21 cellular contexts compared by ENCODE assay signal in genomic region chr9:68540712-68541535, GRCh38. TPM values are rescaled to one million over a fixed set of nuclear protein-coding genes. Genes with fewer than 3 reads are reported as not detected.
A peak's percentile ranks its signal among the peaks of the same experiment; 100 is the strongest.
DNase-seq lines count a peak whose midpoint lies in the region; ATAC-seq and TF ChIP-seq lines count a peak whose summit lies in the region.
"Had no signal": no experiment of that assay in that cellular context is flagged by ENCODE, and none has a peak within 500 bp of the region (broad histone marks: within the 10 kb centered on the region; RNA-seq: fewer than 3 reads in every experiment).

TSS of gene TMEM252 (minus strand) at chr9:68540883. CDS start at chr9:68540814, 69 bp downstream.

- BruUV-seq in PC-3 (replicated peaks; lab: Mats Ljungman, UMichigan): no TSS peak

- H3K9me3 ChIP-seq in SJCRH30 (replicated peaks): no peaks in the 10 kb centered on the region; the same call in 1 of the 2 replicates
- no peaks in the 10 kb centered on the region for H3K9me3 ChIP-seq in esophagus muscularis mucosa
- H3K9me3 ChIP-seq in mucosa of rectum (ENCODE audit: control insufficient read depth in 2 of 2, low read length in 2 of 2): no peaks in the 10 kb centered on the region
- no peaks in the 10 kb centered on the region for H3K9me3 ChIP-seq in stomach smooth muscle (ENCODE audit: control insufficient read depth in 2 of 2, low read length in 2 of 2)
- H3K9me3 ChIP-seq in PC-3 (ENCODE audit: low read length): no peaks in the 10 kb centered on the region
- H3K9me3 ChIP-seq: lower lobe of right lung, pancreas had no signal

- H2AFZ ChIP-seq in PC-3 (ENCODE audit: low read length): no peak within 1 kb of the TSS

- no peaks in the 10 kb centered on the region for H3K79me2 ChIP-seq in PC-3 (ENCODE audit: low read length)

- CTCF ChIA-PET in PC-3 (lab: Charles Lee): no interaction called here

- DNase-seq in SJCRH30 (peak; percentile 76 to 93), esophagus muscularis mucosa (ENCODE audit: extremely low spot score) (no peak), NCI-H1417 treated with DMSO at 0.1 percent for 48 hours (lab: John Stamatoyannopoulos, UW) (no peak), PC-3 (no peak)
- DNase-seq in effector CD8-positive, alpha-beta T cell (lab: John Stamatoyannopoulos, UW): no peak
- DNase-seq: activated CD4-positive, alpha-beta T cell treated with anti-CD3 and anti-CD28 coated beads for 36 hours; AML-193; brain microvascular endothelial cell; lower lobe of right lung; naive thymus-derived CD4-positive, alpha-beta T cell; NCI-H1048; NCI-H524 treated with DMSO at 0.1 percent for 48 hours; pancreas; stimulated activated CD4-positive, alpha-beta T cell treated with anti-CD3 and anti-CD28 coated beads, Interleukin-4, amount 100 ng/mL, for 4 hours; SW 1271 had no signal

- no peak for TF ChIP-seq EP300 in esophagus muscularis mucosa (IDR thresholded peaks at IDR 0.05)

- H3K27me3 ChIP-seq in SJCRH30 (no peaks in the 10 kb centered on the region), esophagus muscularis mucosa (no peaks in the 10 kb centered on the region), mucosa of rectum (ENCODE audit: control insufficient read depth in 2 of 2, insufficient read depth in 2 of 2, low read length in 2 of 2) (no peaks in the 10 kb centered on the region), stomach smooth muscle (ENCODE audit: control insufficient read depth in 1 of 2, insufficient read depth in 2 of 2, low read length in 2 of 2) (no peaks in the 10 kb centered on the region), PC-3 (ENCODE audit: low read length) (no peaks in the 10 kb centered on the region)
- H3K27me3 ChIP-seq: brain microvascular endothelial cell, pancreas had no signal

- H3K9ac ChIP-seq in mucosa of rectum (ENCODE audit: low read depth in 1 of 2, low read length in 2 of 2): no peak within 1 kb of the TSS
- peak within 1 kb of the TSS; percentile 34 to 51 for H3K9ac ChIP-seq in stomach smooth muscle (ENCODE audit: low read length in 2 of 2)
- no peak within 1 kb of the TSS for H3K9ac ChIP-seq in PC-3 (ENCODE audit: low read length)
- H3K9ac ChIP-seq: KMS-11 had no signal

- WGBS in esophagus muscularis mucosa: 36% methylated on average over 8 of the region's 8 CpGs

- no peaks in the 10 kb centered on the region for H3K36me3 ChIP-seq in SJCRH30
- no peaks in the 10 kb centered on the region for H3K36me3 ChIP-seq in esophagus muscularis mucosa
- no peaks in the 10 kb centered on the region for H3K36me3 ChIP-seq in mucosa of rectum (ENCODE audit: control insufficient read depth in 2 of 2, insufficient read depth in 2 of 2, low read length in 2 of 2)
- H3K36me3 ChIP-seq in stomach smooth muscle (ENCODE audit: control insufficient read depth in 2 of 2, insufficient read depth in 2 of 2, low read length in 2 of 2): no peaks in the 10 kb centered on the region
- H3K36me3 ChIP-seq in PC-3 (ENCODE audit: low read depth, low read length): no peaks in the 10 kb centered on the region
- H3K36me3 ChIP-seq: brain microvascular endothelial cell, lower lobe of right lung, pancreas had no signal

- intact Hi-C loops in esophagus muscularis mucosa (cut with DNase I) (no loop called here), PC-3 (cut with micrococcal nuclease) (no loop called here)

- no peaks in the 10 kb centered on the region for H3K9me2 ChIP-seq in PC-3 (replicated peaks; ENCODE audit: low read length)

- H3K4me1 ChIP-seq in SJCRH30 (peaks cover 52% of the 10 kb centered on the region), esophagus muscularis mucosa (peaks cover 28 to 49% (median 44%) of the 10 kb centered on the region in 4 donors), mucosa of rectum (ENCODE audit: control insufficient read depth in 2 of 2, insufficient read depth in 2 of 2, low read length in 2 of 2) (peaks cover 6 to 16% of the 10 kb centered on the region in 2 donors), stomach smooth muscle (ENCODE audit: control insufficient read depth, insufficient read depth, low read length) (peaks cover 40% of the 10 kb centered on the region), PC-3 (ENCODE audit: insufficient read depth, low read length) (no peaks in the 10 kb centered on the region)
- H3K4me1 ChIP-seq: pancreas had no signal

- no peak within 1 kb of the TSS for H3K4me2 ChIP-seq in PC-3 (ENCODE audit: low read length)
- H3K4me2 ChIP-seq: KMS-11 had no signal

- TF ChIP-seq POLR2A in esophagus muscularis mucosa (IDR thresholded peaks at IDR 0.05; ENCODE audit: low read depth): no peak

- no peaks in the 10 kb centered on the region for H4K20me1 ChIP-seq in PC-3 (ENCODE audit: low read length)

- TF ChIP-seq CTCF in esophagus muscularis mucosa (IDR thresholded peaks at IDR 0.05) (no peak), PC-3 (conservative IDR thresholded peaks at IDR 0.05; ENCODE audit: low read depth, low read length) (no peak)

- H3F3A ChIP-seq in PC-3 (ENCODE audit: low read length, unreplicated experiment): no peaks in the 10 kb centered on the region

- peak within 1 kb of the TSS; percentile 80 for H3K27ac ChIP-seq in SJCRH30
- H3K27ac ChIP-seq in esophagus muscularis mucosa (replicated peaks in 1 of 4): peak within 1 kb of the TSS; percentile 72 to 89 (median 86)
- H3K27ac ChIP-seq in mucosa of rectum (ENCODE audit: low read depth in 2 of 2, low read length in 2 of 2): peak within 1 kb of the TSS; percentile 2 to 35
- H3K27ac ChIP-seq in stomach smooth muscle (ENCODE audit: low read length): peak within 1 kb of the TSS; percentile 74
- no peak within 1 kb of the TSS for H3K27ac ChIP-seq in PC-3 (ENCODE audit: low read length)
- H3K27ac ChIP-seq: brain microvascular endothelial cell, epithelial cell of prostate, KMS-11, lower lobe of right lung, pancreas, skin epidermis had no signal

- ATAC-seq in PC-3: no peak
- ATAC-seq: activated CD4-positive, alpha-beta T cell treated with anti-CD3 and anti-CD28 coated beads for 36 hours; lower lobe of right lung; naive thymus-derived CD4-positive, alpha-beta T cell had no signal

- H3K4me3 ChIP-seq in SJCRH30 (peak within 1 kb of the TSS; percentile 23), esophagus muscularis mucosa (no peak within 1 kb of the TSS), mucosa of rectum (ENCODE audit: low read length in 2 of 2) (no peak within 1 kb of the TSS), stomach smooth muscle (ENCODE audit: low read length in 2 of 2) (peak within 1 kb of the TSS; percentile 20 to 22), PC-3 (ENCODE audit: low read length) (no peak within 1 kb of the TSS)
- H3K4me3 ChIP-seq: lower lobe of right lung, pancreas, skin epidermis had no signal

- POLR2A ChIA-PET in PC-3 (lab: Charles Lee; ENCODE audit: unreplicated experiment): no interaction called here

RNA-seq across cellular contexts. Expression of gene TMEM252, which starts in this region (rescaled TPM):
- 1.5 and 2.1 TPM in 2 replicates for total RNA-seq in SJCRH30 (2014; rRNA removed; shearing (Covaris generic))
- total RNA-seq in esophagus muscularis mucosa: under 1 TPM in 1 of 4 donors, not detected in 3; 0.34 TPM
- not detected in 2 replicates for total RNA-seq in PC-3 (2014; rRNA removed)
- total RNA-seq: activated CD4-positive, alpha-beta T cell treated with anti-CD3 and anti-CD28 coated beads for 36 hours; activated T-helper 2 cell treated with anti-CD3 and anti-CD28 coated beads, Interferon-gamma antibody, Interleukin-2, Interleukin-4, amounts not matched to agents 10 μg/mL and 5 μg/mL and 100 μg/mL, durations not matched to agents 14 hours and 24 hours and 36 hours; naive thymus-derived CD4-positive, alpha-beta T cell; pancreas had no signal

Comparison
In these comparisons a context has a peak if more than half of its experiments do, and no peak if none do; other contexts are left out.
1. DNase-seq: peak in SJCRH30 (2 of 2); none in esophagus muscularis mucosa (single experiment), effector CD8-positive, alpha-beta T cell (single experiment), NCI-H1417 treated with DMSO at 0.1 percent for 48 hours (single experiment) and PC-3 (single experiment).
2. H3K4me3 ChIP-seq: peak in SJCRH30 (single experiment) and stomach smooth muscle (2 of 2); none in esophagus muscularis mucosa (0 of 4), mucosa of rectum (0 of 2) and PC-3 (single experiment).
3. H3K9ac ChIP-seq: peak in stomach smooth muscle (2 of 2); none in mucosa of rectum (0 of 2) and PC-3 (single experiment).